In genomic region chr10:125076121-125076825, GRCh38 we compare ENCODE assay signal across 18 cellular contexts.
DNase-seq lines count a peak whose midpoint lies in the region; ATAC-seq and TF ChIP-seq lines count a peak whose summit lies in the region.
"Had no signal": no experiment of that assay in that cellular context is flagged by ENCODE, and none has a peak within 500 bp of the region (broad histone marks: within the 10 kb centered on the region; RNA-seq: fewer than 3 reads in every experiment).

No MANE protein-coding gene starts in this region.

- no peaks in the 10 kb centered on the region for H3K27me3 ChIP-seq in mammary epithelial cell (ENCODE audit: insufficient read depth, low read length)
- H3K27me3 ChIP-seq: ascending aorta had no signal

- in situ Hi-C loops in mammary epithelial cell (cut with MboI; ENCODE audit: low sequenced_read_pairs in 2 of 2) (no loop called here), GM13977 (cut with MboI; ENCODE audit: low pct_unique_long_range_greater_than_20kb, low sequenced_read_pairs, unreplicated experiment) (no loop called here)

- H3K27ac ChIP-seq in mammary epithelial cell (ENCODE audit: insufficient read depth, low read depth, low read length) (no peak overlapping the region), substantia nigra (ENCODE audit: low read depth, low read length, poor library complexity, severe bottlenecking) (peak overlapping the region; percentile 79)
- H3K27ac ChIP-seq: 22Rv1 had no signal

- 95% methylated on average over 13 of the region's 15 CpGs for WGBS in mammary epithelial cell (ENCODE audit: low coverage, missing lambda C conversion rate)

- dilution Hi-C loops in mammary epithelial cell (cut with HindIII; ENCODE audit: low sequenced_read_pairs), result loop anchor here (5.0 kb wide), 1 partner anchor 44 kb away; no protein-coding TSS in a partner anchor

- TF ChIP-seq CTCF in MCF 10A (IDR thresholded peaks at IDR 0.05; ENCODE audit: unreplicated experiment) (no peak), mammary epithelial cell (conservative IDR thresholded peaks at IDR 0.05 in 1 of 2, IDR thresholded peaks at IDR 0.05 in 1 of 2; ENCODE audit: extremely low read depth in 1 of 2, insufficient read depth in 1 of 2, low read depth in 1 of 2, low read length in 2 of 2) (no peak), GM13977 (IDR thresholded peaks at IDR 0.05; ENCODE audit: extremely low read depth, insufficient read depth, missing control alignments) (no peak)

- BruUV-seq in MCF 10A (replicated peaks; lab: Mats Ljungman, UMichigan) (no TSS peak), mammary epithelial cell (replicated peaks; lab: Mats Ljungman, UMichigan) (no TSS peak)

- H3K36me3 ChIP-seq in mammary epithelial cell (ENCODE audit: insufficient read depth, low read length), result peaks cover 15% of the 10 kb centered on the region

- H3K27ac Mint-ChIP-seq in MCF 10A (ENCODE audit: low read depth, unreplicated experiment), result peak overlapping the region; percentile 36
- peak overlapping the region; percentile 8 to 77 for H3K27ac Mint-ChIP-seq in natural killer cell treated with Interleukin-12 subunit alpha and Interleukin-12 subunit beta and Interleukin-15 and Interleukin-18, amount 100 ng/mL, for 72 hours
- H3K27ac Mint-ChIP-seq: activated naive CD4-positive, alpha-beta T cell treated with anti-CD3 and anti-CD28 coated beads for 36 hours; stimulated activated naive CD8-positive, alpha-beta T cell treated with anti-CD3 and anti-CD28 coated beads, Interleukin-15, Interleukin-2, amounts not matched to agents 100 ng/mL and 50 ng/mL, for 24 hours; T-helper 1 cell treated with Interleukin-12 subunit alpha and Interleukin-12 subunit beta and Interleukin-4 antibody, amounts not matched to agents 30 μg/mL and 1 μg/mL, for 36 hours had no signal

- intact Hi-C loops in MCF 10A (cut with micrococcal nuclease) (no loop called here), mammary epithelial cell (cut with micrococcal nuclease) (no loop called here), left cardiac atrium (cut with DNase I) (no loop called here)

- POLR2A ChIA-PET in MCF 10A (lab: Yijun Ruan, JAX), result no interaction called here

- H3K79me2 ChIP-seq in mammary epithelial cell (ENCODE audit: insufficient read depth, low read length), result peaks cover 99% of the 10 kb centered on the region

- no peaks in the 10 kb centered on the region for H4K20me1 ChIP-seq in mammary epithelial cell (ENCODE audit: insufficient read depth, low read length)

- H3K36me3 Mint-ChIP-seq in MCF 10A (ENCODE audit: insufficient read depth, unreplicated experiment), result peaks cover 60% of the 10 kb centered on the region
- no peaks in the 10 kb centered on the region for H3K36me3 Mint-ChIP-seq in natural killer cell treated with Interleukin-12 subunit alpha and Interleukin-12 subunit beta and Interleukin-15 and Interleukin-18, amount 100 ng/mL, for 72 hours

- no peaks in the 10 kb centered on the region for H3K27me3 Mint-ChIP-seq in MCF 10A (ENCODE audit: insufficient read depth, unreplicated experiment)
- no peaks in the 10 kb centered on the region for H3K27me3 Mint-ChIP-seq in natural killer cell treated with Interleukin-12 subunit alpha and Interleukin-12 subunit beta and Interleukin-15 and Interleukin-18, amount 100 ng/mL, for 72 hours

- DNase-seq in MCF 10A (ENCODE audit: unreplicated experiment), result no peak
- DNase-seq in mammary epithelial cell, result no peak
- DNase-seq in left cardiac atrium, result peak; percentile 7
- DNase-seq in natural killer cell treated with Interleukin-12 subunit alpha and Interleukin-12 subunit beta and Interleukin-15 and Interleukin-18, amount 100 ng/mL, for 72 hours (ENCODE audit: low spot score), result no peak
- no peak for DNase-seq in substantia nigra (lab: John Stamatoyannopoulos, UW)
- no peak for DNase-seq in SHP77 (lab: John Stamatoyannopoulos, UW)
- no peak for DNase-seq in NCI-H1436 treated with DMSO at 0.1 percent for 48 hours (lab: John Stamatoyannopoulos, UW)
- DNase-seq in GM13977 (ENCODE audit: low spot score), result no peak
- DNase-seq: activated CD4-positive, alpha-beta T cell treated with anti-CD3 and anti-CD28 coated beads, Interleukin-2, amount 50 U/mL, for 4 hours; activated naive CD4-positive, alpha-beta T cell treated with anti-CD3 and anti-CD28 coated beads for 36 hours; Caco-2; NCI-H1092 treated with DMSO at 0.1 percent for 48 hours; NCI-H526 treated with DMSO at 0.1 percent for 48 hours; SIG-M5 had no signal

- no peak overlapping the region for H2AFZ ChIP-seq in mammary epithelial cell (ENCODE audit: low read depth, low read length)

- no peaks in the 10 kb centered on the region for H3K4me1 ChIP-seq in mammary epithelial cell (ENCODE audit: insufficient read depth, low read length)
- H3K4me1 ChIP-seq: Caco-2 had no signal

- ATAC-seq in left cardiac atrium, result no peak
- ATAC-seq in natural killer cell treated with Interleukin-12 subunit alpha and Interleukin-12 subunit beta and Interleukin-15 and Interleukin-18, amount 100 ng/mL, for 72 hours, result no peak

- H3K4me3 Mint-ChIP-seq in MCF 10A (ENCODE audit: unreplicated experiment), result no peak overlapping the region
- H3K4me3 Mint-ChIP-seq in natural killer cell treated with Interleukin-12 subunit alpha and Interleukin-12 subunit beta and Interleukin-15 and Interleukin-18, amount 100 ng/mL, for 72 hours, result no peak overlapping the region
- H3K4me3 Mint-ChIP-seq: activated naive CD4-positive, alpha-beta T cell treated with anti-CD3 and anti-CD28 coated beads for 36 hours; stimulated activated naive CD8-positive, alpha-beta T cell treated with anti-CD3 and anti-CD28 coated beads, Interleukin-15, Interleukin-2, amounts not matched to agents 100 ng/mL and 50 ng/mL, for 24 hours; T-helper 1 cell treated with Interleukin-12 subunit alpha and Interleukin-12 subunit beta and Interleukin-4 antibody, amounts not matched to agents 30 μg/mL and 1 μg/mL, for 36 hours had no signal

- no peak overlapping the region for H3K9ac ChIP-seq in mammary epithelial cell (ENCODE audit: insufficient read depth, low read length)

- peaks cover 12% of the 10 kb centered on the region for H3K4me1 Mint-ChIP-seq in MCF 10A (ENCODE audit: insufficient read depth, unreplicated experiment)
- peaks cover 28 to 59% of the 10 kb centered on the region in 2 donors for H3K4me1 Mint-ChIP-seq in natural killer cell treated with Interleukin-12 subunit alpha and Interleukin-12 subunit beta and Interleukin-15 and Interleukin-18, amount 100 ng/mL, for 72 hours (ENCODE audit: low read depth in 2 of 2)

- CTCF ChIA-PET in MCF 10A (lab: Yijun Ruan, JAX) (interaction anchor here (1.0 to 1.3 kb wide), 3 partner anchors 11 to 28 kb away, joined by 3 read pairs; no protein-coding TSS in a partner anchor), mammary epithelial cell (lab: Charles Lee; ENCODE audit: low non-redundant PET) (no interaction called here)

- H3K9me3 Mint-ChIP-seq in MCF 10A (ENCODE audit: unreplicated experiment), result no peaks in the 10 kb centered on the region
- H3K9me3 Mint-ChIP-seq in natural killer cell treated with Interleukin-12 subunit alpha and Interleukin-12 subunit beta and Interleukin-15 and Interleukin-18, amount 100 ng/mL, for 72 hours, result no peaks in the 10 kb centered on the region
- H3K9me3 Mint-ChIP-seq: activated naive CD4-positive, alpha-beta T cell treated with anti-CD3 and anti-CD28 coated beads for 36 hours; stimulated activated naive CD8-positive, alpha-beta T cell treated with anti-CD3 and anti-CD28 coated beads, Interleukin-15, Interleukin-2, amounts not matched to agents 100 ng/mL and 50 ng/mL, for 24 hours; T-helper 1 cell treated with Interleukin-12 subunit alpha and Interleukin-12 subunit beta and Interleukin-4 antibody, amounts not matched to agents 30 μg/mL and 1 μg/mL, for 36 hours had no signal

- no peaks in the 10 kb centered on the region for H3K9me3 ChIP-seq in mammary epithelial cell (replicated peaks; ENCODE audit: insufficient read depth, low read length)
- H3K9me3 ChIP-seq: ascending aorta, Caco-2 had no signal

- H3K4me3 ChIP-seq in mammary epithelial cell (replicated peaks in 1 of 3; ENCODE audit: insufficient read depth in 1 of 3, low read depth in 2 of 3, low read length in 3 of 3), result no peak overlapping the region
- H3K4me3 ChIP-seq: ascending aorta had no signal

- no peak overlapping the region for H3K4me2 ChIP-seq in mammary epithelial cell (ENCODE audit: insufficient read depth, low read depth, low read length)
